1 cellular context compared by ENCODE assay signal in genomic region chr10:52276163-52276562, GRCh38.
TF ChIP-seq lines count a peak whose summit lies in the region.

No MANE protein-coding gene starts in this region.

TF ChIP-seq in neural cell, 6 proteins besides CTCF, POLR2A, EP300 and RAD21 (continued from another document):
- no peak for TF ChIP-seq REST (IDR thresholded peaks at IDR 0.05; ENCODE audit: borderline replicate concordance)
